ENCODE assay signal across 8 cellular contexts in genomic region chr2:226984461-226985226, GRCh38.
DNase-seq lines count a peak whose midpoint lies in the region; ATAC-seq, FAIRE-seq and TF ChIP-seq lines count a peak whose summit lies in the region.

No MANE protein-coding gene starts in this region.

- intact Hi-C loops in natural killer cell (cut with micrococcal nuclease), result loop anchor here (10.0 kb wide), 1 partner anchor 1320 kb away; no protein-coding TSS in a partner anchor

- peak overlapping the region; percentile 16 for H3K27ac Mint-ChIP-seq in activated naive CD8-positive, alpha-beta T cell treated with anti-CD3 and anti-CD28 coated beads, Interleukin-2, amount 50 U/mL, for 24 hours
- no peak overlapping the region for H3K27ac Mint-ChIP-seq in natural killer cell

- H3K4me1 Mint-ChIP-seq in activated naive CD8-positive, alpha-beta T cell treated with anti-CD3 and anti-CD28 coated beads, Interleukin-2, amount 50 U/mL, for 24 hours, result peaks cover 18% of the 10 kb centered on the region
- H3K4me1 Mint-ChIP-seq in natural killer cell, result peaks cover 5 to 11% of the 10 kb centered on the region in 2 donors

- H3K27me3 Mint-ChIP-seq in activated naive CD8-positive, alpha-beta T cell treated with anti-CD3 and anti-CD28 coated beads, Interleukin-2, amount 50 U/mL, for 24 hours, result no peaks in the 10 kb centered on the region
- no peaks in the 10 kb centered on the region for H3K27me3 Mint-ChIP-seq in natural killer cell (ENCODE audit: low read depth in 2 of 2)

- H3K4me3 Mint-ChIP-seq in activated naive CD8-positive, alpha-beta T cell treated with anti-CD3 and anti-CD28 coated beads, Interleukin-2, amount 50 U/mL, for 24 hours, result no peak overlapping the region
- no peak overlapping the region for H3K4me3 Mint-ChIP-seq in natural killer cell

- H3K36me3 Mint-ChIP-seq in activated naive CD8-positive, alpha-beta T cell treated with anti-CD3 and anti-CD28 coated beads, Interleukin-2, amount 50 U/mL, for 24 hours (ENCODE audit: low read depth), result peaks cover 2% of the 10 kb centered on the region
- no peaks in the 10 kb centered on the region for H3K36me3 Mint-ChIP-seq in natural killer cell

- DNase-seq in Ammon's horn (ENCODE audit: low spot score) (peak; percentile 23), GM19239 (ENCODE audit: insufficient read length, low spot score) (peak; percentile 45), DMS114 treated with DMSO at 0.1 percent for 48 hours (lab: John Stamatoyannopoulos, UW; ENCODE audit: unreplicated experiment) (no peak), occipital lobe (lab: John Stamatoyannopoulos, UW) (no peak), natural killer cell (no peak)
- DNase-seq in activated naive CD8-positive, alpha-beta T cell treated with anti-CD3 and anti-CD28 coated beads, Interleukin-2, amount 50 U/mL, for 24 hours, result peak; percentile 12
- peak; percentile 28 for DNase-seq in stimulated activated CD8-positive, alpha-beta memory T cell treated with anti-CD3 and anti-CD28 coated beads, Interleukin-4, amount 100 ng/mL, for 48 hours

- peak; percentile 84 for FAIRE-seq in GM19239 (lab: Jason Lieb, UNC)

- TF ChIP-seq CTCF in natural killer cell (IDR thresholded peaks at IDR 0.05), result no peak

- ATAC-seq in HG03108 (IDR thresholded peaks at IDR 0.05; ENCODE audit: unreplicated experiment), result peak; percentile 96
- peak; percentile 91 for ATAC-seq in activated naive CD8-positive, alpha-beta T cell treated with anti-CD3 and anti-CD28 coated beads, Interleukin-2, amount 50 U/mL, for 24 hours
- ATAC-seq in natural killer cell, result no peak

- no peaks in the 10 kb centered on the region for H3K9me3 Mint-ChIP-seq in activated naive CD8-positive, alpha-beta T cell treated with anti-CD3 and anti-CD28 coated beads, Interleukin-2, amount 50 U/mL, for 24 hours
- no peaks in the 10 kb centered on the region for H3K9me3 Mint-ChIP-seq in natural killer cell

Comparison
In these comparisons a context has a peak if more than half of its experiments do, and no peak if none do; other contexts are left out.
1. DNase-seq: peak in Ammon's horn (single experiment), GM19239 (single experiment), activated naive CD8-positive, alpha-beta T cell treated with anti-CD3 and anti-CD28 coated beads, Interleukin-2, amount 50 U/mL, for 24 hours (single experiment) and stimulated activated CD8-positive, alpha-beta memory T cell treated with anti-CD3 and anti-CD28 coated beads, Interleukin-4, amount 100 ng/mL, for 48 hours (single experiment); none in DMS114 treated with DMSO at 0.1 percent for 48 hours (single experiment), occipital lobe (single experiment) and natural killer cell (single experiment).
2. ATAC-seq: peak in HG03108 (single experiment) and activated naive CD8-positive, alpha-beta T cell treated with anti-CD3 and anti-CD28 coated beads, Interleukin-2, amount 50 U/mL, for 24 hours (single experiment); none in natural killer cell (0 of 3).